Comparison of ENCODE assay signal across 11 cellular contexts in the genomic region with DNA sequence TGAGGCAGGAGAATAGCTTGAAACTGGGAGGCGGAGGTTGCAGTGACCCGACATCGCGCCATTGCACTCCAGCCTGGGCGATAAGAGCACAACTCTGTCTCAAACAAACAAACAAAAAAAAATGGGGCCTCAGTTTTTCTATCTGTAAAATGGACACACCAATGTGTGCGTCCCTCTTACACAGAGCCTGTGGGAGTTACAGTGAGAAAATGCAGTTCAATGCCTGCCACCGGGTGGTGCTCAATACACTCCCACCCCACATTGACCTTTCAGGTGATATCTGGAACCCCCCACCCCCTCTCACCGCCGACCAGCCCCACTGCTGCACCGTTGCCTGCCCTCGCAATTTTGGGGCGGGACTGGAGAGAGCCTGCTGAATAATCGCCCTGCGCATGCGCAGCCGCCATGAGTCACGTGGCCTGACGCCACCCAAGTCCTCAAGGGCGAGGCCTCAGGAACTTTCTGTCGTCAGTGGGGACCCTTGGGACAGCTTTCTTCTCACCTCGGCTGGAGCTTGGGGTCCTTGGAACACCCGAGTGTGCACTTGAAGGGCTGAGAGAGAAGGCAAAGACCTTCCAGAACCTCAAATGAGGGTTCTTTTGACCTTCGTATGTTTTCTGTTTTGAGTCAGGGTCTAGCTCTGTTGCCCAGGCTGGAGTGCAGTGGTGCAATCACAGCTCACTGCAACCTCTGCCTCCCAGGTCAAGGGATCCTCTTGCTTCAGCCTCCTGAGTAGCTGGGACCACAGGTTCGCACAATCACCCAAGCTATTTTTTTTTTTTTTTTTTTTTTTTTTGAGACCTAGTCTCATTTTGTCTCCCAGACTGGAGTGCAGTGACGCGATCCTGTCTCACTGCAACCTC. TPM values are rescaled to one million over a fixed set of nuclear protein-coding genes. Genes with fewer than 3 reads are reported as not detected.
DNase-seq lines count a peak whose midpoint lies in the region; ATAC-seq and TF ChIP-seq lines count a peak whose summit lies in the region.
"Had no signal": no experiment of that assay in that cellular context is flagged by ENCODE, and none has a peak within 500 bp of the region (broad histone marks: within the 10 kb centered on the region; RNA-seq: fewer than 3 reads in every experiment).

No MANE protein-coding gene starts in this region.

- H3K79me2 ChIP-seq in hepatocyte: no peaks in the 10 kb centered on the region

- H3K9me2 ChIP-seq in hepatocyte (replicated peaks; ENCODE audit: insufficient read depth): no peaks in the 10 kb centered on the region

- H3K4me2 ChIP-seq in hepatocyte: no peak overlapping the region

- POLR2A ChIA-PET in HEK293T (lab: Yijun Ruan, JAX): no interaction called here

- DNase-seq in ELF-1 (ENCODE audit: low read depth, low spot score): peak; percentile 69
- DNase-seq in HEK293T (ENCODE audit: extremely low spot score): peak; percentile 51
- DNase-seq in activated CD8-positive, alpha-beta memory T cell treated with anti-CD3 and anti-CD28 coated beads, Interleukin-2, amount 10 ng/mL, durations not matched to agents 7 days and 5 days: peak; percentile 61
- DNase-seq in hepatocyte (ENCODE audit: low spot score): no peak
- DNase-seq in globus pallidus (ENCODE audit: low spot score): no peak

- no peaks in the 10 kb centered on the region for H3K9me3 ChIP-seq in hepatocyte (ENCODE audit: low read depth)
- H3K9me3 ChIP-seq: suprapubic skin had no signal

- CTCF ChIA-PET in HEK293T (lab: Yijun Ruan, JAX): no interaction called here
- CTCF ChIA-PET in activated CD8-positive, alpha-beta memory T cell treated with anti-CD3 and anti-CD28 coated beads, Interleukin-2, amount 10 ng/mL, durations not matched to agents 7 days and 5 days (lab: Charles Lee): interaction anchor here (0.7 to 2.9 kb wide), 9 partner anchors 11 to 378 kb away, joined by 3 to 10 read pairs (median 3); no protein-coding TSS in a partner anchor

- H3K4me3 Mint-ChIP-seq in activated CD8-positive, alpha-beta memory T cell treated with anti-CD3 and anti-CD28 coated beads, Interleukin-2, amount 10 ng/mL, durations not matched to agents 7 days and 5 days: no peak overlapping the region
- H3K4me3 Mint-ChIP-seq: dendritic cell treated with granulocyte-macrophage colony-stimulating factor and Interleukin-4, amounts not matched to agents 40 ng/mL and 50 ng/mL, for 4 days; naive thymus-derived CD8-positive, alpha-beta T cell had no signal

- no peaks in the 10 kb centered on the region for H3K4me1 Mint-ChIP-seq in activated CD8-positive, alpha-beta memory T cell treated with anti-CD3 and anti-CD28 coated beads, Interleukin-2, amount 10 ng/mL, durations not matched to agents 7 days and 5 days
- H3K4me1 Mint-ChIP-seq: naive thymus-derived CD8-positive, alpha-beta T cell had no signal

- no peak overlapping the region for H3K27ac Mint-ChIP-seq in activated CD8-positive, alpha-beta memory T cell treated with anti-CD3 and anti-CD28 coated beads, Interleukin-2, amount 10 ng/mL, durations not matched to agents 7 days and 5 days
- H3K27ac Mint-ChIP-seq: dendritic cell treated with granulocyte-macrophage colony-stimulating factor and Interleukin-4, amounts not matched to agents 40 ng/mL and 50 ng/mL, for 4 days had no signal

- H3K36me3 Mint-ChIP-seq in activated CD8-positive, alpha-beta memory T cell treated with anti-CD3 and anti-CD28 coated beads, Interleukin-2, amount 10 ng/mL, durations not matched to agents 7 days and 5 days: no peaks in the 10 kb centered on the region
- H3K36me3 Mint-ChIP-seq: naive thymus-derived CD8-positive, alpha-beta T cell had no signal

- H3K4me1 ChIP-seq in hepatocyte (ENCODE audit: insufficient read depth): no peaks in the 10 kb centered on the region
- H3K4me1 ChIP-seq: suprapubic skin had no signal

- WGBS in hepatocyte (ENCODE audit: low lambda C conversion rate, missing lambda C conversion rate): 79% methylated on average over 26 of the region's 26 CpGs

- no peak overlapping the region for H3K27ac ChIP-seq in hepatocyte
- H3K27ac ChIP-seq: suprapubic skin had no signal

- TF ChIP-seq CTCF in hepatocyte (IDR thresholded peaks at IDR 0.05; ENCODE audit: poor library complexity): peak; percentile 12

- H3K4me3 ChIP-seq in hepatocyte: no peak overlapping the region
- H3K4me3 ChIP-seq: suprapubic skin had no signal

- peaks cover 10% of the 10 kb centered on the region for H3K27me3 Mint-ChIP-seq in activated CD8-positive, alpha-beta memory T cell treated with anti-CD3 and anti-CD28 coated beads, Interleukin-2, amount 10 ng/mL, durations not matched to agents 7 days and 5 days

- no peaks in the 10 kb centered on the region for H4K20me1 ChIP-seq in hepatocyte (ENCODE audit: insufficient read depth, poor library complexity, severe bottlenecking)

- H2AFZ ChIP-seq in hepatocyte: no peak overlapping the region

- peak; percentile 33 for ATAC-seq in activated CD8-positive, alpha-beta memory T cell treated with anti-CD3 and anti-CD28 coated beads, Interleukin-2, amount 10 ng/mL, durations not matched to agents 7 days and 5 days
- ATAC-seq in GM18502 (IDR thresholded peaks at IDR 0.05; ENCODE audit: poor library complexity, unreplicated experiment) (no peak), HG03565 (IDR thresholded peaks at IDR 0.05; ENCODE audit: unreplicated experiment) (no peak), GM21717 (IDR thresholded peaks at IDR 0.05; ENCODE audit: unreplicated experiment) (no peak)

- no peaks in the 10 kb centered on the region for H3K9me3 Mint-ChIP-seq in activated CD8-positive, alpha-beta memory T cell treated with anti-CD3 and anti-CD28 coated beads, Interleukin-2, amount 10 ng/mL, durations not matched to agents 7 days and 5 days (ENCODE audit: low read depth)
- H3K9me3 Mint-ChIP-seq: dendritic cell treated with granulocyte-macrophage colony-stimulating factor and Interleukin-4, amounts not matched to agents 40 ng/mL and 50 ng/mL, for 4 days; naive thymus-derived CD8-positive, alpha-beta T cell had no signal

- H3K36me3 ChIP-seq in hepatocyte (replicated peaks; ENCODE audit: insufficient read depth, low read depth): no peaks in the 10 kb centered on the region
- H3K36me3 ChIP-seq: suprapubic skin had no signal

- H3K27me3 ChIP-seq in hepatocyte: no peaks in the 10 kb centered on the region
- H3K27me3 ChIP-seq: suprapubic skin had no signal

TF ChIP-seq in HEK293T, 16 proteins besides CTCF, POLR2A, EP300 and RAD21:
- TF ChIP-seq ELF4 (IDR thresholded peaks at IDR 0.05) (no peak), FOXA1 (IDR thresholded peaks at IDR 0.05) (no peak), L3MBTL2 (conservative IDR thresholded peaks at IDR 0.05) (no peak), NFRKB (IDR thresholded peaks at IDR 0.05) (no peak), BHLHE40 (IDR thresholded peaks at IDR 0.05; ENCODE audit: borderline replicate concordance) (no peak), LEF1 (IDR thresholded peaks at IDR 0.05; ENCODE audit: borderline replicate concordance) (no peak), ZNF384 (IDR thresholded peaks at IDR 0.05) (no peak), TARDBP (IDR thresholded peaks at IDR 0.05) (no peak), CTBP1 (IDR thresholded peaks at IDR 0.05; ENCODE audit: borderline replicate concordance) (no peak), FOXM1 (IDR thresholded peaks at IDR 0.05; ENCODE audit: borderline replicate concordance) (no peak), SP1 (IDR thresholded peaks at IDR 0.05) (no peak), HDGF (IDR thresholded peaks at IDR 0.05; ENCODE audit: borderline replicate concordance) (no peak), ARNT (IDR thresholded peaks at IDR 0.05) (no peak), SUZ12 (IDR thresholded peaks at IDR 0.05) (no peak), FOXK2 (IDR thresholded peaks at IDR 0.05) (no peak)
- TF ChIP-seq, protein P1, sequence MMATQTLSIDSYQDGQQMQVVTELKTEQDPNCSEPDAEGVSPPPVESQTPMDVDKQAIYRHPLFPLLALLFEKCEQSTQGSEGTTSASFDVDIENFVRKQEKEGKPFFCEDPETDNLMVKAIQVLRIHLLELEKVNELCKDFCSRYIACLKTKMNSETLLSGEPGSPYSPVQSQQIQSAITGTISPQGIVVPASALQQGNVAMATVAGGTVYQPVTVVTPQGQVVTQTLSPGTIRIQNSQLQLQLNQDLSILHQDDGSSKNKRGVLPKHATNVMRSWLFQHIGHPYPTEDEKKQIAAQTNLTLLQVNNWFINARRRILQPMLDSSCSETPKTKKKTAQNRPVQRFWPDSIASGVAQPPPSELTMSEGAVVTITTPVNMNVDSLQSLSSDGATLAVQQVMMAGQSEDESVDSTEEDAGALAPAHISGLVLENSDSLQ (IDR thresholded peaks at IDR 0.05): no peak

RNA-seq across cellular contexts. Expression of a gene that starts 14.6 kb away (rescaled TPM):
- not detected for total RNA-seq in activated CD8-positive, alpha-beta memory T cell treated with anti-CD3 and anti-CD28 coated beads, Interleukin-2, amount 10 ng/mL, durations not matched to agents 7 days and 5 days
- 1.5 TPM in 1 of 2 replicates, not detected in the other for total RNA-seq in hepatocyte
- 0.74 TPM in 1 of 2 replicates, not detected in the other for polyA plus RNA-seq in hepatocyte
- polyA plus RNA-seq: naive thymus-derived CD8-positive, alpha-beta T cell had no signal

RNA-seq across cellular contexts. Expression of a gene that starts 44.6 kb away (rescaled TPM):
- total RNA-seq in activated CD8-positive, alpha-beta memory T cell treated with anti-CD3 and anti-CD28 coated beads, Interleukin-2, amount 10 ng/mL, durations not matched to agents 7 days and 5 days: 10 to 100 TPM; 63.1 to 65.1 TPM
- total RNA-seq in hepatocyte: 29.3 and 34.0 TPM in 2 replicates
- polyA plus RNA-seq in hepatocyte: 51.1 and 54.0 TPM in 2 replicates

Comparison
In these comparisons a context has a peak if more than half of its experiments do, and no peak if none do; other contexts are left out.
1. DNase-seq: peak in ELF-1 (single experiment), HEK293T (single experiment) and activated CD8-positive, alpha-beta memory T cell treated with anti-CD3 and anti-CD28 coated beads, Interleukin-2, amount 10 ng/mL, durations not matched to agents 7 days and 5 days (single experiment); none in hepatocyte (single experiment) and globus pallidus (single experiment).